In genomic region chr2:44167908-44168683, GRCh38 we compare ENCODE assay signal across 8 cellular contexts. TPM values are rescaled to one million over a fixed set of nuclear protein-coding genes. Genes with fewer than 3 reads are reported as not detected.
DNase-seq lines count a peak whose midpoint lies in the region; ATAC-seq, FAIRE-seq and TF ChIP-seq lines count a peak whose summit lies in the region.

No MANE protein-coding gene starts in this region.

- no peaks in the 10 kb centered on the region for H3K27me3 ChIP-seq in BE2C

- DNase-seq in BE2C: peak; percentile 99
- peak; percentile 97 for DNase-seq in GM19240 (ENCODE audit: insufficient read length, low spot score)
- peak; percentile 100 for DNase-seq in NCI-H524 (lab: John Stamatoyannopoulos, UW)
- DNase-seq in activated CD4-positive, alpha-beta T cell treated with anti-CD3 and anti-CD28 coated beads for 48 hours: peak; percentile 98
- peak; percentile 100 for DNase-seq in kidney glomerular epithelial cell (lab: John Stamatoyannopoulos, UW)
- DNase-seq in stimulated activated CD4-positive, alpha-beta T cell treated with anti-CD3 and anti-CD28 coated beads, Interleukin-15, amount 100 ng/mL, for 48 hours (ENCODE audit: low read depth in 2 of 2): peak; percentile 96 to 98

- H3K4me3 ChIP-seq in BE2C (ENCODE audit: low read depth, low read length): peak overlapping the region; percentile 58

- H3K9me3 ChIP-seq in BE2C: no peaks in the 10 kb centered on the region

- peaks cover 7% of the 10 kb centered on the region for H3K36me3 ChIP-seq in BE2C

- no peaks in the 10 kb centered on the region for H3K4me1 ChIP-seq in BE2C

- TF ChIP-seq CTCF in BE2C (IDR thresholded peaks at IDR 0.05; ENCODE audit: low read depth, low read length): no peak

- peak; percentile 78 for ATAC-seq in HG03457 (IDR thresholded peaks at IDR 0.05; ENCODE audit: unreplicated experiment)

- peak; percentile 78 for FAIRE-seq in colon (lab: Jason Lieb, UNC)

RNA-seq across cellular contexts. Expression of gene PPM1B, which starts 0.6 kb away (rescaled TPM):
- 42.0 TPM for polyA plus RNA-seq in BE2C (2012; ENCODE audit: insufficient read depth, insufficient read length, low read depth)

Comparison
In these comparisons a context has a peak if more than half of its experiments do, and no peak if none do; other contexts are left out.
1. Peak in every context shown above with its lines: DNase-seq, ATAC-seq and H3K4me3 ChIP-seq.